ENCODE assay signal across 20 cellular contexts in the genomic region with DNA sequence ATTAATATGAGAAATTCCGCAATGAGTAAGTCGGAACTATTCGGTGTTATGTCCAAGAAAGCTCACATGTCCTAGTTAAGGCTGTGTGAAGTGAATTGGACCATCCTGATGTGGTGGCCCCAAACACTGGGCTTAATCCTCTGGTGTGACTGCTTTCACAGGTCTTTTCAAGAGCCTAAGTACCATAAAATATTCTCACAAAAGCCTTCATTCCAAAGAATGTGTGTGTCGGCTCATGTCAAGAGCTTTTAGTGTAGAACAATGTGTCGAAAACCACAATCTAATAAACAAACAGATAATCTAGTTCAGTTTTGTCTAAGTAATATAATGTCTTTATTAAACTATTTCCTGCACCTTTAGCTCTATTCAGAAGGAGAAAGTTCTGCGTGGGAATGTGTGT.
"Had no signal": no experiment of that assay in that cellular context is flagged by ENCODE, and none has a peak within 500 bp of the region (broad histone marks: within the 10 kb centered on the region; RNA-seq: fewer than 3 reads in every experiment).

No MANE protein-coding gene starts in this region.

- H3K36me3 Mint-ChIP-seq: WTC11 had no signal

- H3K27me3 ChIP-seq: esophagus muscularis mucosa, right atrium auricular region, transverse colon, uterus had no signal

- H3K4me3 ChIP-seq: esophagus muscularis mucosa, lung, right atrium auricular region, transverse colon, uterus had no signal

- H3K9me3 ChIP-seq: esophagus muscularis mucosa, right atrium auricular region, transverse colon, uterus had no signal

- H3K27me3 Mint-ChIP-seq: activated CD4-positive, alpha-beta memory T cell treated with anti-CD3 and anti-CD28 coated beads, Interleukin-2, amount 10 ng/mL, durations not matched to agents 7 days and 5 days; activated CD8-positive, alpha-beta memory T cell treated with anti-CD3 and anti-CD28 coated beads, Interleukin-2, amount 10 ng/mL, durations not matched to agents 7 days and 5 days; activated naive CD8-positive, alpha-beta T cell treated with anti-CD3 and anti-CD28 coated beads for 36 hours; activated T-helper 17 cell treated with anti-CD3 and anti-CD28 coated beads, Interleukin-2, amount 50 U/mL, for 72 hours; progenitor cell of endocrine pancreas had no signal

- FAIRE-seq: endothelial cell of umbilical vein, keratinocyte had no signal

- ATAC-seq: activated CD8-positive, alpha-beta memory T cell treated with anti-CD3 and anti-CD28 coated beads, Interleukin-2, amount 10 ng/mL, durations not matched to agents 7 days and 5 days; activated T-helper 17 cell treated with anti-CD3 and anti-CD28 coated beads, Interleukin-2, amount 50 U/mL, for 72 hours; stimulated activated naive CD8-positive, alpha-beta T cell treated with anti-CD3 and anti-CD28 coated beads, Interleukin-15, Interleukin-2, amounts not matched to agents 100 U/mL and 50 U/mL, for 24 hours; WTC11 had no signal

- H3K36me3 ChIP-seq: esophagus muscularis mucosa, right atrium auricular region, transverse colon, uterus had no signal

- DNase-seq: activated CD4-positive, alpha-beta memory T cell treated with anti-CD3 and anti-CD28 coated beads, Interleukin-2, amount 10 ng/mL, durations not matched to agents 7 days and 5 days; activated CD4-positive, alpha-beta T cell treated with anti-CD3 and anti-CD28 coated beads for 4 hours; activated CD8-positive, alpha-beta memory T cell treated with anti-CD3 and anti-CD28 coated beads, Interleukin-2, amount 10 ng/mL, durations not matched to agents 7 days and 5 days; activated naive CD4-positive, alpha-beta T cell; activated naive CD8-positive, alpha-beta T cell treated with anti-CD3 and anti-CD28 coated beads for 36 hours; effector CD8-positive, alpha-beta T cell; hippocampal formation; nephron progenitor cell; stimulated activated naive CD8-positive, alpha-beta T cell treated with anti-CD3 and anti-CD28 coated beads, Interleukin-15, Interleukin-2, amounts not matched to agents 100 U/mL and 50 U/mL, for 24 hours; substantia nigra; transverse colon; uterus had no signal

- H3K4me3 Mint-ChIP-seq: activated CD4-positive, alpha-beta memory T cell treated with anti-CD3 and anti-CD28 coated beads, Interleukin-2, amount 10 ng/mL, durations not matched to agents 7 days and 5 days; activated CD8-positive, alpha-beta memory T cell treated with anti-CD3 and anti-CD28 coated beads, Interleukin-2, amount 10 ng/mL, durations not matched to agents 7 days and 5 days; activated naive CD8-positive, alpha-beta T cell treated with anti-CD3 and anti-CD28 coated beads for 36 hours; activated T-helper 17 cell treated with anti-CD3 and anti-CD28 coated beads, Interleukin-2, amount 50 U/mL, for 72 hours; nephron progenitor cell; WTC11 had no signal

- H3K9me3 Mint-ChIP-seq: activated T-helper 17 cell treated with anti-CD3 and anti-CD28 coated beads, Interleukin-2, amount 50 U/mL, for 72 hours had no signal

- H3K27ac Mint-ChIP-seq: activated CD4-positive, alpha-beta memory T cell treated with anti-CD3 and anti-CD28 coated beads, Interleukin-2, amount 10 ng/mL, durations not matched to agents 7 days and 5 days; activated CD8-positive, alpha-beta memory T cell treated with anti-CD3 and anti-CD28 coated beads, Interleukin-2, amount 10 ng/mL, durations not matched to agents 7 days and 5 days; activated naive CD8-positive, alpha-beta T cell treated with anti-CD3 and anti-CD28 coated beads for 36 hours; activated T-helper 17 cell treated with anti-CD3 and anti-CD28 coated beads, Interleukin-2, amount 50 U/mL, for 72 hours; nephron progenitor cell; progenitor cell of endocrine pancreas; WTC11 had no signal

- H3K27ac ChIP-seq: right atrium auricular region, transverse colon had no signal

- H3K4me1 Mint-ChIP-seq: activated CD4-positive, alpha-beta memory T cell treated with anti-CD3 and anti-CD28 coated beads, Interleukin-2, amount 10 ng/mL, durations not matched to agents 7 days and 5 days; activated CD8-positive, alpha-beta memory T cell treated with anti-CD3 and anti-CD28 coated beads, Interleukin-2, amount 10 ng/mL, durations not matched to agents 7 days and 5 days; activated naive CD8-positive, alpha-beta T cell treated with anti-CD3 and anti-CD28 coated beads for 36 hours; activated T-helper 17 cell treated with anti-CD3 and anti-CD28 coated beads, Interleukin-2, amount 50 U/mL, for 72 hours; WTC11 had no signal
